In genomic region chr2:96962567-96963203, GRCh38 we compare ENCODE assay signal across 11 cellular contexts. TPM values are rescaled to one million over a fixed set of nuclear protein-coding genes. Genes with fewer than 3 reads are reported as not detected.
DNase-seq lines count a peak whose midpoint lies in the region; ATAC-seq lines count a peak whose summit lies in the region.
"Had no signal": no experiment of that assay in that cellular context is flagged by ENCODE, and none has a peak within 500 bp of the region (broad histone marks: within the 10 kb centered on the region; RNA-seq: fewer than 3 reads in every experiment).

No MANE protein-coding gene starts in this region.

- DNase-seq in CD4-positive, CD25-positive, alpha-beta regulatory T cell, result peak; percentile 74 to 95 (median 92)
- DNase-seq in T-helper 1 cell (peak; percentile 55 to 90 (median 84)), pons (ENCODE audit: low spot score) (no peak), GDM1 (lab: John Stamatoyannopoulos, UW) (no peak)
- peak; percentile 71 for DNase-seq in activated effector memory CD4-positive, alpha-beta T cell treated with Interleukin-2 at 50 U/mL for 16 hours
- DNase-seq in stimulated activated CD4-positive, alpha-beta T cell treated with anti-CD3 and anti-CD28 coated beads, Interleukin-1b, Interleukin-23, amount 100 ng/mL, for 24 hours (ENCODE audit: low read depth in 4 of 4, low spot score in 1 of 4), result peak; percentile 21 to 35 (median 31)
- DNase-seq: NCI-H748 treated with DMSO at 0.1 percent for 48 hours, retina had no signal

- H3K9me3 Mint-ChIP-seq in CD4-positive, CD25-positive, alpha-beta regulatory T cell, result no peaks in the 10 kb centered on the region

- no peaks in the 10 kb centered on the region for H3K36me3 Mint-ChIP-seq in CD4-positive, CD25-positive, alpha-beta regulatory T cell

- peaks cover 15 to 70% (median 36%) of the 10 kb centered on the region in 4 donors for H3K4me1 Mint-ChIP-seq in CD4-positive, CD25-positive, alpha-beta regulatory T cell

- H3K27ac ChIP-seq in CD4-positive, CD25-positive, alpha-beta regulatory T cell (ENCODE audit: insufficient read depth, low read length, poor library complexity, severe bottlenecking), result peak overlapping the region; percentile 85

- H3K27me3 ChIP-seq in CD4-positive, CD25-positive, alpha-beta regulatory T cell (ENCODE audit: control insufficient read depth, insufficient read depth, low read length), result no peaks in the 10 kb centered on the region

- H3K4me3 Mint-ChIP-seq in CD4-positive, CD25-positive, alpha-beta regulatory T cell, result peak overlapping the region; percentile 16 to 80 (median 66)

- H3K36me3 ChIP-seq in CD4-positive, CD25-positive, alpha-beta regulatory T cell (ENCODE audit: control insufficient read depth, insufficient read depth, low read length), result no peaks in the 10 kb centered on the region

- H3K9me3 ChIP-seq in CD4-positive, CD25-positive, alpha-beta regulatory T cell (ENCODE audit: control insufficient read depth in 2 of 2, low read length in 2 of 2), result no peaks in the 10 kb centered on the region

- H3K27ac Mint-ChIP-seq in CD4-positive, CD25-positive, alpha-beta regulatory T cell, result peak overlapping the region; percentile 89 to 98 (median 97)

- peak overlapping the region; percentile 60 for H3K4me3 ChIP-seq in CD4-positive, CD25-positive, alpha-beta regulatory T cell (ENCODE audit: low read depth, low read length)

- no peaks in the 10 kb centered on the region for H3K27me3 Mint-ChIP-seq in CD4-positive, CD25-positive, alpha-beta regulatory T cell

- ATAC-seq in CD4-positive, CD25-positive, alpha-beta regulatory T cell (ENCODE audit: low read depth in 2 of 2), result peak; percentile 85 to 86
- ATAC-seq in esophagus mucosa (no peak), HG03196 (IDR thresholded peaks at IDR 0.05; ENCODE audit: unreplicated experiment) (no peak)

- H3K4me1 ChIP-seq in CD4-positive, CD25-positive, alpha-beta regulatory T cell (ENCODE audit: control insufficient read depth, insufficient read depth, low read length, poor library complexity, severe bottlenecking), result peaks cover 47% of the 10 kb centered on the region

RNA-seq across cellular contexts. Expression of gene FAM178B, which starts 23.7 kb away (rescaled TPM):
- not detected for total RNA-seq in CD4-positive, CD25-positive, alpha-beta regulatory T cell
- under 1 TPM in 2 of 4 donors, not detected in 2; 0.06 to 0.59 TPM for polyA plus RNA-seq in CD4-positive, CD25-positive, alpha-beta regulatory T cell
- 0.44 TPM for total RNA-seq in esophagus mucosa
- total RNA-seq: bronchial epithelial cell had no signal

Comparison
In these comparisons a context has a peak if more than half of its experiments do, and no peak if none do; other contexts are left out.
1. ATAC-seq: peak in CD4-positive, CD25-positive, alpha-beta regulatory T cell (2 of 2); none in esophagus mucosa (single experiment) and HG03196 (single experiment).
2. DNase-seq: peak in CD4-positive, CD25-positive, alpha-beta regulatory T cell (3 of 3), T-helper 1 cell (5 of 5), activated effector memory CD4-positive, alpha-beta T cell treated with Interleukin-2 at 50 U/mL for 16 hours (single experiment) and stimulated activated CD4-positive, alpha-beta T cell treated with anti-CD3 and anti-CD28 coated beads, Interleukin-1b, Interleukin-23, amount 100 ng/mL, for 24 hours (4 of 4); none in pons (single experiment) and GDM1 (single experiment).